18 cellular contexts compared by ENCODE assay signal in the genomic region with DNA sequence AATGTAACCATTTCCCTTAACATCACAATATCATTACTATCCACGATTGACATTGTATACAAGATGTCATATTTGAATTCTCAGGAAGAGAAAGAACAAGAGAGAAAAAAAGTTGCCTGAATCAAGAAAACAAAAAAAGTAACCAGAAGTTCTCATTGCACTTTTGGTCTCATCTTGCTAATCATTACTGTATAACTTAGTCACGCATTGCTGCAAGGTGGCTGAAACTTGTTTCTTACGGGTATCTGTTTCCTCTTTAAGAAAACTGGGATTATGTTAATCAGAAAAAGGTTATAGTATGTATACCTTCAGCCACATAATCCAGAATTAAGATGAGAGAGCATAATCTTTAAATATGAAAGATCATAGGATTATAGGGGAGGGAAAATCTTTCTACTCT.
DNase-seq lines count a peak whose midpoint lies in the region; ATAC-seq and TF ChIP-seq lines count a peak whose summit lies in the region.
"Had no signal": no experiment of that assay in that cellular context is flagged by ENCODE, and none has a peak within 500 bp of the region (broad histone marks: within the 10 kb centered on the region; RNA-seq: fewer than 3 reads in every experiment).

No MANE protein-coding gene starts in this region.

- no peaks in the 10 kb centered on the region for H3K79me2 ChIP-seq in OCI-LY3 (ENCODE audit: low read length)

- no peaks in the 10 kb centered on the region for H4K20me1 ChIP-seq in OCI-LY3 (ENCODE audit: insufficient read depth, low read length)

- H3K36me3 ChIP-seq in OCI-LY3 (replicated peaks; ENCODE audit: low read depth, low read length), result no peaks in the 10 kb centered on the region
- H3K36me3 ChIP-seq: BE2C had no signal

- H3K9ac ChIP-seq in OCI-LY3 (ENCODE audit: low read length), result peak overlapping the region; percentile 46; the same call in 1 of the 2 replicates

- CTCF ChIA-PET in activated naive CD4-positive, alpha-beta T cell treated with anti-CD3 and anti-CD28 coated beads for 36 hours (lab: Charles Lee), result no interaction called here
- CTCF ChIA-PET in activated CD4-positive, alpha-beta memory T cell treated with anti-CD3 and anti-CD28 coated beads for 36 hours (lab: Charles Lee), result no interaction called here

- TF ChIP-seq CTCF in OCI-LY3 (IDR thresholded peaks at IDR 0.05; ENCODE audit: low read depth, low read length), result no peak
- TF ChIP-seq CTCF in osteocyte (IDR thresholded peaks at IDR 0.05), result no peak

- POLR2A ChIA-PET in activated CD4-positive, alpha-beta memory T cell treated with anti-CD3 and anti-CD28 coated beads for 36 hours (lab: Charles Lee), result interaction anchor here (0.6 kb wide), 1 partner anchor 115 kb away, joined by 3 read pairs; no protein-coding TSS in a partner anchor

- peaks cover 54% of the 10 kb centered on the region for H3K4me1 ChIP-seq in OCI-LY3 (ENCODE audit: low read length)
- H3K4me1 ChIP-seq: BE2C had no signal

- H3K4me1 Mint-ChIP-seq in osteocyte (ENCODE audit: unreplicated experiment), result peaks cover 65% of the 10 kb centered on the region
- H3K4me1 Mint-ChIP-seq in activated naive CD4-positive, alpha-beta T cell treated with anti-CD3 and anti-CD28 coated beads for 36 hours (ENCODE audit: low read depth), result no peaks in the 10 kb centered on the region
- no peaks in the 10 kb centered on the region for H3K4me1 Mint-ChIP-seq in activated CD4-positive, alpha-beta memory T cell treated with anti-CD3 and anti-CD28 coated beads for 36 hours (ENCODE audit: low read depth)
- H3K4me1 Mint-ChIP-seq: CD4-positive, alpha-beta memory T cell had no signal

- peak; percentile 47 for ATAC-seq in GM18907 (IDR thresholded peaks at IDR 0.05; ENCODE audit: unreplicated experiment)
- ATAC-seq in HG02588 (IDR thresholded peaks at IDR 0.05; ENCODE audit: unreplicated experiment), result peak; percentile 43
- ATAC-seq: K562 had no signal

- H2AFZ ChIP-seq in OCI-LY3 (ENCODE audit: low read depth, low read length), result no peak overlapping the region; the same call in 1 of the 2 replicates

- H3K4me3 ChIP-seq in OCI-LY3 (ENCODE audit: low read length), result peak overlapping the region; percentile 49
- H3K4me3 ChIP-seq: GM12878, K562 had no signal

- no peaks in the 10 kb centered on the region for H3K27me3 ChIP-seq in OCI-LY3 (ENCODE audit: low read depth, low read length)
- H3K27me3 ChIP-seq: BE2C had no signal

- DNase-seq in osteocyte (ENCODE audit: extremely low spot score, unreplicated experiment), result no peak
- DNase-seq in activated naive CD4-positive, alpha-beta T cell treated with anti-CD3 and anti-CD28 coated beads for 36 hours, result no peak
- DNase-seq in HuH-7.5 (ENCODE audit: low spot score), result no peak
- DNase-seq in iPS-NIHi11 (ENCODE audit: low spot score), result no peak
- DNase-seq in activated CD4-positive, alpha-beta memory T cell treated with anti-CD3 and anti-CD28 coated beads for 36 hours, result no peak
- DNase-seq: BE2C; CD4-positive, alpha-beta memory T cell; DMS79; HCEC 1CT; HFFc6; Karpas-422 had no signal

- no peaks in the 10 kb centered on the region for H3K9me3 ChIP-seq in OCI-LY3 (ENCODE audit: insufficient read depth, low read length)
- H3K9me3 ChIP-seq: BE2C had no signal

- peak overlapping the region; percentile 68 for H3K4me2 ChIP-seq in OCI-LY3 (ENCODE audit: low read length)

- H3K27ac ChIP-seq in OCI-LY3 (ENCODE audit: low read length), result peak overlapping the region; percentile 83
- H3K27ac ChIP-seq: C4-2B, HL-60 had no signal

- H3K27ac Mint-ChIP-seq in osteocyte (ENCODE audit: unreplicated experiment), result peak overlapping the region; percentile 45
- no peak overlapping the region for H3K27ac Mint-ChIP-seq in activated naive CD4-positive, alpha-beta T cell treated with anti-CD3 and anti-CD28 coated beads for 36 hours
- H3K27ac Mint-ChIP-seq in activated CD4-positive, alpha-beta memory T cell treated with anti-CD3 and anti-CD28 coated beads for 36 hours, result no peak overlapping the region
- H3K27ac Mint-ChIP-seq: CD4-positive, alpha-beta memory T cell; HFFc6 had no signal

- H3K9me3 Mint-ChIP-seq in osteocyte (ENCODE audit: unreplicated experiment), result peaks cover 2% of the 10 kb centered on the region
- H3K9me3 Mint-ChIP-seq in activated naive CD4-positive, alpha-beta T cell treated with anti-CD3 and anti-CD28 coated beads for 36 hours, result peaks cover 7% of the 10 kb centered on the region
- peaks cover 2% of the 10 kb centered on the region for H3K9me3 Mint-ChIP-seq in activated CD4-positive, alpha-beta memory T cell treated with anti-CD3 and anti-CD28 coated beads for 36 hours

- no peaks in the 10 kb centered on the region for H3K27me3 Mint-ChIP-seq in osteocyte (ENCODE audit: unreplicated experiment)
- H3K27me3 Mint-ChIP-seq in activated naive CD4-positive, alpha-beta T cell treated with anti-CD3 and anti-CD28 coated beads for 36 hours (ENCODE audit: low read depth), result no peaks in the 10 kb centered on the region
- no peaks in the 10 kb centered on the region for H3K27me3 Mint-ChIP-seq in activated CD4-positive, alpha-beta memory T cell treated with anti-CD3 and anti-CD28 coated beads for 36 hours
- H3K27me3 Mint-ChIP-seq: CD4-positive, alpha-beta memory T cell had no signal

- H3K4me3 Mint-ChIP-seq in osteocyte (ENCODE audit: unreplicated experiment), result no peak overlapping the region
- H3K4me3 Mint-ChIP-seq in activated naive CD4-positive, alpha-beta T cell treated with anti-CD3 and anti-CD28 coated beads for 36 hours, result no peak overlapping the region
- H3K4me3 Mint-ChIP-seq in activated CD4-positive, alpha-beta memory T cell treated with anti-CD3 and anti-CD28 coated beads for 36 hours, result no peak overlapping the region
- H3K4me3 Mint-ChIP-seq: CD4-positive, alpha-beta memory T cell; HFFc6 had no signal

- H3K36me3 Mint-ChIP-seq in osteocyte (ENCODE audit: unreplicated experiment), result no peaks in the 10 kb centered on the region
- H3K36me3 Mint-ChIP-seq in activated naive CD4-positive, alpha-beta T cell treated with anti-CD3 and anti-CD28 coated beads for 36 hours (ENCODE audit: low read depth), result no peaks in the 10 kb centered on the region
- H3K36me3 Mint-ChIP-seq in activated CD4-positive, alpha-beta memory T cell treated with anti-CD3 and anti-CD28 coated beads for 36 hours, result no peaks in the 10 kb centered on the region
- H3K36me3 Mint-ChIP-seq: CD4-positive, alpha-beta memory T cell had no signal

- intact Hi-C loops in activated naive CD4-positive, alpha-beta T cell treated with anti-CD3 and anti-CD28 coated beads for 36 hours (cut with micrococcal nuclease), result no loop called here
- intact Hi-C loops in activated CD4-positive, alpha-beta memory T cell treated with anti-CD3 and anti-CD28 coated beads for 36 hours (cut with micrococcal nuclease), result no loop called here
